Comparison of ENCODE assay signal across 18 cellular contexts in genomic region chr2:151630372-151630771, GRCh38.
"Had no signal": no experiment of that assay in that cellular context is flagged by ENCODE, and none has a peak within 500 bp of the region (broad histone marks: within the 10 kb centered on the region; RNA-seq: fewer than 3 reads in every experiment).

No MANE protein-coding gene starts in this region.

- H3K27me3 Mint-ChIP-seq: activated CD4-positive, alpha-beta T cell treated with anti-CD3 and anti-CD28 coated beads, Interleukin-2, amount 10 ng/mL, durations not matched to agents 24 days and 14 days; activated CD8-positive, alpha-beta T cell treated with anti-CD3 and anti-CD28 coated beads for 36 hours; activated naive CD4-positive, alpha-beta T cell treated with anti-CD3 and anti-CD28 coated beads, Interleukin-2, amount 10 ng/mL, durations not matched to agents 7 days and 5 days; activated naive CD8-positive, alpha-beta T cell treated with anti-CD3 and anti-CD28 coated beads, Interleukin-2, amount 50 U/mL, for 24 hours; stimulated activated naive B cell treated with anti-CD40 and anti-IgM and Interleukin-4, amounts not matched to agents 10 μg/mL and 1 μg/mL and 100 μg/mL, for 72 hours had no signal

- H3K4me1 Mint-ChIP-seq: activated CD4-positive, alpha-beta T cell treated with anti-CD3 and anti-CD28 coated beads, Interleukin-2, amount 10 ng/mL, durations not matched to agents 24 days and 14 days; activated naive CD8-positive, alpha-beta T cell treated with anti-CD3 and anti-CD28 coated beads, Interleukin-2, amount 50 U/mL, for 24 hours; brain; endodermal cell; stimulated activated naive B cell treated with anti-CD40 and anti-IgM and Interleukin-4, amounts not matched to agents 10 μg/mL and 1 μg/mL and 100 μg/mL, for 72 hours had no signal

- DNase-seq: activated CD4-positive, alpha-beta T cell treated with anti-CD3 and anti-CD28 coated beads, Interleukin-2, amount 10 ng/mL, durations not matched to agents 24 days and 14 days; activated CD8-positive, alpha-beta memory T cell treated with anti-CD3 and anti-CD28 coated beads, Interleukin-2, amount 50 U/mL, for 4 hours; activated CD8-positive, alpha-beta T cell treated with anti-CD3 and anti-CD28 coated beads for 36 hours; activated naive CD4-positive, alpha-beta T cell treated with anti-CD3 and anti-CD28 coated beads, Interleukin-2, amount 10 ng/mL, durations not matched to agents 7 days and 5 days; activated naive CD8-positive, alpha-beta T cell treated with anti-CD3 and anti-CD28 coated beads, Interleukin-2, amount 50 U/mL, for 24 hours; activated T-cell treated with anti-CD3 and anti-CD28 coated beads, Interleukin-2, amount 50 U/mL, for 4 hours; anterior cingulate cortex; central memory CD4-positive, alpha-beta T cell; dorsolateral prefrontal cortex; endodermal cell; foreskin keratinocyte; mesendoderm; natural killer cell; retina; stimulated activated naive B cell treated with anti-CD40 and anti-IgM and Interleukin-4, amounts not matched to agents 10 μg/mL and 1 μg/mL and 100 μg/mL, for 72 hours; T1000; thyroid gland had no signal

- H3K27me3 ChIP-seq: dorsolateral prefrontal cortex, foreskin keratinocyte, thyroid gland had no signal

- H3K36me3 ChIP-seq: thyroid gland had no signal

- H3K36me3 Mint-ChIP-seq: natural killer cell had no signal

- H3K4me3 Mint-ChIP-seq: activated CD4-positive, alpha-beta T cell treated with anti-CD3 and anti-CD28 coated beads, Interleukin-2, amount 10 ng/mL, durations not matched to agents 24 days and 14 days; activated CD8-positive, alpha-beta T cell treated with anti-CD3 and anti-CD28 coated beads for 36 hours; activated naive CD4-positive, alpha-beta T cell treated with anti-CD3 and anti-CD28 coated beads, Interleukin-2, amount 10 ng/mL, durations not matched to agents 7 days and 5 days; activated naive CD8-positive, alpha-beta T cell treated with anti-CD3 and anti-CD28 coated beads, Interleukin-2, amount 50 U/mL, for 24 hours; activated T-cell treated with anti-CD3 and anti-CD28 coated beads, Interleukin-2, amount 50 U/mL, for 4 hours; brain; endodermal cell; natural killer cell; stimulated activated naive B cell treated with anti-CD40 and anti-IgM and Interleukin-4, amounts not matched to agents 10 μg/mL and 1 μg/mL and 100 μg/mL, for 72 hours had no signal

- H3K27ac Mint-ChIP-seq: activated CD4-positive, alpha-beta T cell treated with anti-CD3 and anti-CD28 coated beads, Interleukin-2, amount 10 ng/mL, durations not matched to agents 24 days and 14 days; activated CD8-positive, alpha-beta T cell treated with anti-CD3 and anti-CD28 coated beads for 36 hours; activated naive CD4-positive, alpha-beta T cell treated with anti-CD3 and anti-CD28 coated beads, Interleukin-2, amount 10 ng/mL, durations not matched to agents 7 days and 5 days; activated naive CD8-positive, alpha-beta T cell treated with anti-CD3 and anti-CD28 coated beads, Interleukin-2, amount 50 U/mL, for 24 hours; endodermal cell; stimulated activated naive B cell treated with anti-CD40 and anti-IgM and Interleukin-4, amounts not matched to agents 10 μg/mL and 1 μg/mL and 100 μg/mL, for 72 hours had no signal

- H3K9me3 Mint-ChIP-seq: activated CD4-positive, alpha-beta T cell treated with anti-CD3 and anti-CD28 coated beads, Interleukin-2, amount 10 ng/mL, durations not matched to agents 24 days and 14 days; activated CD8-positive, alpha-beta T cell treated with anti-CD3 and anti-CD28 coated beads for 36 hours; activated T-cell treated with anti-CD3 and anti-CD28 coated beads, Interleukin-2, amount 50 U/mL, for 4 hours; natural killer cell had no signal

- H3K4me3 ChIP-seq: dorsolateral prefrontal cortex, thyroid gland had no signal
